13 cellular contexts compared by ENCODE assay signal in the genomic region with DNA sequence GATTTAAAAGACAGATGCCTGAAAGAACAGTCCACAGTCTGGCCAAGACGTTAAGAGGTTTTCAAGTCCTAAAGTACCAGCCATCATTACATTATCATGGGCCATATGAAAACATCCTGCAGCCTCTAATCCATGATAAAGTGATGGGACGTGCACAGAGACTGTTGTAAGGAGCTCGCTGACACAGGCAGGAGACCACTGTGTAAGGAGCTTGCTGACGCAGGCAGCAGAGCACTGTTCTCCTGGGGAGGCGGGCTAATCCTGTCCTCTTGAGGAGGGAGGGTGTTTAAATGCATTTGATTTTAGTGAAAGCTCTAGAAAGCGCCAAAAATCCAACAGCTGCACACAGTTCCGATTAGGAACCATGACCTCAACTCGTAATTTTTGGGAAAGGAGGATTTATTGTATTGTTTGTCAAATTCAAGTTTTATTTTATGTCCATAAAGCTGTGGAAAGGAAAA. TPM values are rescaled to one million over a fixed set of nuclear protein-coding genes. Genes with fewer than 3 reads are reported as not detected.
DNase-seq lines count a peak whose midpoint lies in the region; ATAC-seq and TF ChIP-seq lines count a peak whose summit lies in the region.
"Had no signal": no experiment of that assay in that cellular context is flagged by ENCODE, and none has a peak within 500 bp of the region (broad histone marks: within the 10 kb centered on the region; RNA-seq: fewer than 3 reads in every experiment).

No MANE protein-coding gene starts in this region.

- no peaks in the 10 kb centered on the region for H3K36me3 ChIP-seq in BE2C
- no peaks in the 10 kb centered on the region for H3K36me3 ChIP-seq in ovary
- H3K36me3 ChIP-seq: tibial nerve had no signal

- peak overlapping the region; percentile 27 to 96 for H3K27ac ChIP-seq in ovary

- no peaks in the 10 kb centered on the region; the same call in 1 of the 2 replicates for H3K9me3 ChIP-seq in BE2C
- H3K9me3 ChIP-seq in ovary: no peaks in the 10 kb centered on the region
- H3K9me3 ChIP-seq: tibial nerve had no signal

- H3K27me3 ChIP-seq in BE2C (no peaks in the 10 kb centered on the region), ovary (no peaks in the 10 kb centered on the region)
- H3K27me3 ChIP-seq: tibial nerve had no signal

- TF ChIP-seq CTCF in BE2C (IDR thresholded peaks at IDR 0.05; ENCODE audit: low read depth, low read length): no peak
- no peak for TF ChIP-seq CTCF in ovary (IDR thresholded peaks at IDR 0.05)

- TF ChIP-seq POLR2A in ovary (IDR thresholded peaks at IDR 0.05): peak; percentile 10

- ATAC-seq in Right ventricle myocardium superior (ENCODE audit: poor library complexity) (peak; percentile 60), HG03432 (IDR thresholded peaks at IDR 0.05; ENCODE audit: unreplicated experiment) (no peak), HG03108 (IDR thresholded peaks at IDR 0.05; ENCODE audit: unreplicated experiment) (no peak)

- TF ChIP-seq EP300 in ovary (IDR thresholded peaks at IDR 0.05): no peak

- DNase-seq in BE2C (peak; percentile 41), SK-N-DZ (ENCODE audit: low spot score) (peak; percentile 83), Right ventricle myocardium superior (no peak), ovary (peak; percentile 72 to 80 (median 72)), superior temporal gyrus (ENCODE audit: extremely low spot score) (no peak), NCI-H524 treated with DMSO at 0.1 percent for 48 hours (lab: John Stamatoyannopoulos, UW) (no peak)
- DNase-seq: activated CD4-positive, alpha-beta T cell treated with anti-CD3 and anti-CD28 coated beads for 48 hours; MM.1S; NCI-H748 treated with DMSO at 0.1 percent for 48 hours; SW 1271 had no signal

- H3K4me3 ChIP-seq in BE2C (ENCODE audit: low read depth, low read length) (no peak overlapping the region), ovary (peak overlapping the region; percentile 13)
- H3K4me3 ChIP-seq: tibial nerve had no signal

- 10 to 23% (median 13%) methylated on average over 8 of the region's 8 CpGs for WGBS in ovary, 3 donors

- intact Hi-C loops in Right ventricle myocardium superior (cut with DNase I) (no loop called here), ovary (cut with DNase I) (loop anchor here in 1 of 4 donors (10.0 kb wide), 1 partner anchor 267 kb away; no protein-coding TSS in a partner anchor)

- H3K4me1 ChIP-seq in BE2C (peaks cover 18% of the 10 kb centered on the region), ovary (ENCODE audit: insufficient read depth) (peaks cover 22% of the 10 kb centered on the region)

RNA-seq across cellular contexts. Expression of a gene that starts 16.9 kb away (rescaled TPM):
- polyA plus RNA-seq in BE2C (2012; ENCODE audit: insufficient read depth, insufficient read length, low read depth): 16.1 TPM
- polyA plus RNA-seq in SK-N-DZ (2014; cell fraction: cytosol; rRNA removed): 5.2 and 14.2 TPM in 2 replicates
- polyA plus RNA-seq in SK-N-DZ (2014; cell fraction: nucleus; rRNA removed): 7.2 and 14.2 TPM in 2 replicates
- total RNA-seq in Right ventricle myocardium superior (298 TPM), ovary (100 to 1,000 TPM in 5 of 7 donors, 10 to 100 TPM in 2; 49.9 to 225 (median 174) TPM)
- 100 to 1,000 TPM in 1 of 2 donors, 10 to 100 TPM in 1; 52.9 to 107 TPM for polyA plus RNA-seq in ovary

Comparison
In these comparisons a context has a peak if more than half of its experiments do, and no peak if none do; other contexts are left out.
1. DNase-seq: peak in BE2C (single experiment), SK-N-DZ (single experiment) and ovary (5 of 5); none in Right ventricle myocardium superior (single experiment), superior temporal gyrus (single experiment) and NCI-H524 treated with DMSO at 0.1 percent for 48 hours (single experiment).